Comparison of ENCODE assay signal across 1 cellular context in the genomic region with DNA sequence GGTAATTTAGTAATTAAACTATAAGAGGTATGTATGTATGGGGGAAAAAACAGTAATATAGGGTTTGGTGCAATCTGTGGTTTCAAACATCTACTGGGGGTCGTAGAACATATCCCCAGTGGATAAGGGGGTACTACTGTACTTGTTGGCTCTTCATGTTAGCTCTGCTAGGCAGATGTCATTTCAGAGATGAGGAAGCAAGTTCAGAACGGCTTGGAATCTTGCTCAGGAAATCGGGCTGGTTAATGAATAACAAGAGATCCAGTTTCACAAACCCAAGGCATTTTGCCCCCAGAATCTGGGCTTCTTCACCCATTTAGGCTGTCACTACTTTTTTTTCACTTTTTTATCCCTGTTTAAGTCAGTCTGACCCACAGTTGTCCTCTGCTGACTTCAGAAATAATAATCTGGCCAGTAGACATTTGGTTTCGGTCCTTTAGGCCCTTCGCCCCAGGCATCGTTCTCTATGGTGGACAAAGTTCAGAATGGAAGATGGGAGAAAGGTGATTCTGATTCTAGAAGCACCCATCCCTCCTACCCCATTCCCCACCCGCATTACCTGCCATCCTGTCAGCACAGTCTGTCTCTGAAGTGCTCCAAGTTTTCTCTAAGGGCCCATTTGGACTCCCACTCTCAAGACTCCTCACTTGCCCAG.
TF ChIP-seq lines count a peak whose summit lies in the region.

No MANE protein-coding gene starts in this region.

TF ChIP-seq in A549, 52 proteins besides CTCF, POLR2A, EP300 and RAD21 (continued from another document):
- TF ChIP-seq HOXB13 (CRISPR knock-in tag; IDR thresholded peaks at IDR 0.05; ENCODE audit: low read depth), result no peak
- TF ChIP-seq, protein P1, sequence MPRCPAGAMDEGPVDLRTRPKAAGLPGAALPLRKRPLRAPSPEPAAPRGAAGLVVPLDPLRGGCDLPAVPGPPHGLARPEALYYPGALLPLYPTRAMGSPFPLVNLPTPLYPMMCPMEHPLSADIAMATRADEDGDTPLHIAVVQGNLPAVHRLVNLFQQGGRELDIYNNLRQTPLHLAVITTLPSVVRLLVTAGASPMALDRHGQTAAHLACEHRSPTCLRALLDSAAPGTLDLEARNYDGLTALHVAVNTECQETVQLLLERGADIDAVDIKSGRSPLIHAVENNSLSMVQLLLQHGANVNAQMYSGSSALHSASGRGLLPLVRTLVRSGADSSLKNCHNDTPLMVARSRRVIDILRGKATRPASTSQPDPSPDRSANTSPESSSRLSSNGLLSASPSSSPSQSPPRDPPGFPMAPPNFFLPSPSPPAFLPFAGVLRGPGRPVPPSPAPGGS (IDR thresholded peaks at IDR 0.05), result no peak
